In the genomic region with DNA sequence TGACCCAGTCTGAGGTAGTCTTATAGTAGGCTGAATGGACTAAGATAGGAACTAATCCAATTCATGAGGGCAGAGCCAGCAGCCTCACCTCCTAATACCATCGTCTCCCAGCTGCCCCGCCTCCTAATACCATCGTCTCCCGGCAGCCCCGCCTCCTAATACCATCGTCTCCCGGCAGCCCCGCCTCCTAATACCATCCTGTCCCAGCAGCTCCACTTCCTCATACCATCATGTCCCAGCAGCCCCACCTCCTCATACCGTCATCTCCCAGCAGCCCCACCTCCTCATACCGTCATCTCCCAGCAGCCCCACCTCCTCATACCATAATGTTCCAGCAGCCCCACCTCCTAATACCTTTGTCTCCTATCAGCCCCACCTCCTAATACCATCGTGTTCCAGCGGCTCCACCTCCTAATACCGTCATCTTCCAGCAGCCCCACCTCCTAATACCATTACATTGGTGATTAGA, we compare ENCODE assay signal across 8 cellular contexts. TPM values are rescaled to one million over a fixed set of nuclear protein-coding genes. Genes with fewer than 3 reads are reported as not detected.
DNase-seq lines count a peak whose midpoint lies in the region; ATAC-seq lines count a peak whose summit lies in the region.

No MANE protein-coding gene starts in this region.

- H3K9me3 Mint-ChIP-seq in activated CD4-positive, alpha-beta T cell treated with anti-CD3 and anti-CD28 coated beads for 36 hours (ENCODE audit: low read depth), result no peaks in the 10 kb centered on the region
- peaks cover 0 to 4% (median 0%) of the 10 kb centered on the region in 11 donors for H3K9me3 Mint-ChIP-seq in naive thymus-derived CD4-positive, alpha-beta T cell

- H3K27ac Mint-ChIP-seq in activated CD4-positive, alpha-beta T cell treated with anti-CD3 and anti-CD28 coated beads for 36 hours, result peak overlapping the region; percentile 5
- H3K27ac Mint-ChIP-seq in naive thymus-derived CD4-positive, alpha-beta T cell, result peak overlapping the region in 7 of 9 donors; percentile 7 to 79 (median 60)

- no peak overlapping the region for H3K9ac ChIP-seq in HUES6 (ENCODE audit: low read length)

- H3K4me1 ChIP-seq in HUES6 (ENCODE audit: control insufficient read depth, insufficient read depth, low read length), result peaks cover 25% of the 10 kb centered on the region
- H3K4me1 ChIP-seq in naive thymus-derived CD4-positive, alpha-beta T cell (ENCODE audit: control insufficient read depth in 2 of 2, insufficient read depth in 2 of 2, low read length in 2 of 2), result peaks cover 9 to 17% of the 10 kb centered on the region in 2 donors

- no peaks in the 10 kb centered on the region for H3K27me3 Mint-ChIP-seq in activated CD4-positive, alpha-beta T cell treated with anti-CD3 and anti-CD28 coated beads for 36 hours
- H3K27me3 Mint-ChIP-seq in naive thymus-derived CD4-positive, alpha-beta T cell, result no peaks in the 10 kb centered on the region

- DNase-seq in ELF-1 (ENCODE audit: low read depth, low spot score) (peak; percentile 97), ACHN (no peak), 8988T (no peak)
- DNase-seq in activated CD4-positive, alpha-beta T cell treated with anti-CD3 and anti-CD28 coated beads for 36 hours, result peak; percentile 60
- peak; percentile 48 for DNase-seq in effector CD4-positive, alpha-beta T cell
- peak in 6 of 9 donors; percentile 35 to 78 (median 52) for DNase-seq in naive thymus-derived CD4-positive, alpha-beta T cell
- DNase-seq in stimulated activated naive CD4-positive, alpha-beta T cell treated with Interleukin-2 at 50 U/mL for 16 hours (lab: John Stamatoyannopoulos, UW), result peak; percentile 71

- no peak overlapping the region for H3K4me3 Mint-ChIP-seq in activated CD4-positive, alpha-beta T cell treated with anti-CD3 and anti-CD28 coated beads for 36 hours
- peak overlapping the region in 7 of 10 donors; percentile 6 to 64 (median 58) for H3K4me3 Mint-ChIP-seq in naive thymus-derived CD4-positive, alpha-beta T cell

- CTCF ChIA-PET in activated CD4-positive, alpha-beta T cell treated with anti-CD3 and anti-CD28 coated beads for 36 hours (lab: Charles Lee), result interaction anchor here (1.3 to 1.8 kb wide), 2 partner anchors 9 to 50 kb away, joined by 3 to 6 read pairs; no protein-coding TSS in a partner anchor
- CTCF ChIA-PET in naive thymus-derived CD4-positive, alpha-beta T cell (lab: Charles Lee), result interaction anchor here (0.6 kb wide), 1 partner anchor 545 kb away, joined by 3 read pairs; no protein-coding TSS in a partner anchor

- H3K27ac ChIP-seq in HUES6 (ENCODE audit: low read depth, low read length), result no peak overlapping the region
- peak overlapping the region; percentile 34 for H3K27ac ChIP-seq in naive thymus-derived CD4-positive, alpha-beta T cell (ENCODE audit: low read depth, low read length)

- peak overlapping the region; percentile 42 for H3K4me3 ChIP-seq in HUES6 (ENCODE audit: low read depth, low read length)
- no peak overlapping the region for H3K4me3 ChIP-seq in naive thymus-derived CD4-positive, alpha-beta T cell (ENCODE audit: low read length)

- peaks cover 16% of the 10 kb centered on the region for H3K36me3 Mint-ChIP-seq in activated CD4-positive, alpha-beta T cell treated with anti-CD3 and anti-CD28 coated beads for 36 hours (ENCODE audit: low read depth)
- peaks cover 0 to 26% (median 5%) of the 10 kb centered on the region in 5 donors for H3K36me3 Mint-ChIP-seq in naive thymus-derived CD4-positive, alpha-beta T cell

- no peaks in the 10 kb centered on the region for H3K9me3 ChIP-seq in HUES6 (ENCODE audit: control insufficient read depth, insufficient read depth, low read depth, low read length)
- H3K9me3 ChIP-seq in naive thymus-derived CD4-positive, alpha-beta T cell (ENCODE audit: control insufficient read depth in 2 of 3, low read length in 3 of 3), result no peaks in the 10 kb centered on the region

- H3K27me3 ChIP-seq in HUES6 (ENCODE audit: control insufficient read depth, insufficient read depth, low read length), result no peaks in the 10 kb centered on the region
- H3K27me3 ChIP-seq in naive thymus-derived CD4-positive, alpha-beta T cell (ENCODE audit: control insufficient read depth in 2 of 2, insufficient read depth in 2 of 2, low read length in 2 of 2), result no peaks in the 10 kb centered on the region

- in situ Hi-C loops in ACHN (cut with HindIII; ENCODE audit: low pct_ligation_motif_present, low pct_unique_long_range_greater_than_20kb, low sequenced_read_pairs), result no loop called here

- peak; percentile 9 for ATAC-seq in activated CD4-positive, alpha-beta T cell treated with anti-CD3 and anti-CD28 coated beads for 36 hours
- ATAC-seq in naive thymus-derived CD4-positive, alpha-beta T cell, result peak; percentile 69

- H3K4me1 Mint-ChIP-seq in activated CD4-positive, alpha-beta T cell treated with anti-CD3 and anti-CD28 coated beads for 36 hours, result peaks cover 17% of the 10 kb centered on the region
- H3K4me1 Mint-ChIP-seq in naive thymus-derived CD4-positive, alpha-beta T cell, result peaks cover 20 to 42% (median 29%) of the 10 kb centered on the region in 7 donors

- intact Hi-C loops in activated CD4-positive, alpha-beta T cell treated with anti-CD3 and anti-CD28 coated beads for 36 hours (cut with DNase I, micrococcal nuclease), result no loop called here
- intact Hi-C loops in naive thymus-derived CD4-positive, alpha-beta T cell (cut with micrococcal nuclease), result no loop called here

- POLR2A ChIA-PET in activated CD4-positive, alpha-beta T cell treated with anti-CD3 and anti-CD28 coated beads for 36 hours (lab: Charles Lee), result interaction anchor here (0.6 kb wide), 1 partner anchor 1422 kb away, joined by 3 read pairs; no protein-coding TSS in a partner anchor
- POLR2A ChIA-PET in naive thymus-derived CD4-positive, alpha-beta T cell (lab: Charles Lee), result no interaction called here

- no peaks in the 10 kb centered on the region for H3K36me3 ChIP-seq in HUES6 (ENCODE audit: control insufficient read depth, insufficient read depth, low read length)
- peaks cover 0 to 6% (median 0%) of the 10 kb centered on the region in 3 experiments for H3K36me3 ChIP-seq in naive thymus-derived CD4-positive, alpha-beta T cell (ENCODE audit: control insufficient read depth in 2 of 3, insufficient read depth in 3 of 3, low read length in 3 of 3)

RNA-seq across cellular contexts. Expression of gene ARGLU1, which starts 2.5 kb away (rescaled TPM):
- 10 to 100 TPM; 68.8 to 94.2 TPM for total RNA-seq in activated CD4-positive, alpha-beta T cell treated with anti-CD3 and anti-CD28 coated beads for 36 hours
- 100 to 1,000 TPM in 4 of 5 experiments, 10 to 100 TPM in 1; 93.3 to 291 (median 160) TPM for total RNA-seq in naive thymus-derived CD4-positive, alpha-beta T cell
- 10 to 100 TPM; 36.1 to 41.6 TPM for polyA plus RNA-seq in naive thymus-derived CD4-positive, alpha-beta T cell

RNA-seq across cellular contexts. Expression of gene EFNB2, which starts 34.9 kb away (rescaled TPM):
- under 1 TPM; 0.05 to 0.14 TPM for total RNA-seq in activated CD4-positive, alpha-beta T cell treated with anti-CD3 and anti-CD28 coated beads for 36 hours
- under 1 TPM in 4 of 5 experiments, not detected in 1; 0.07 to 0.22 (median 0.13) TPM for total RNA-seq in naive thymus-derived CD4-positive, alpha-beta T cell
- polyA plus RNA-seq in naive thymus-derived CD4-positive, alpha-beta T cell, result under 1 TPM in 1 of 2 donors, not detected in 1; 0.08 TPM

Comparison
In these comparisons a context has a peak if more than half of its experiments do, and no peak if none do; other contexts are left out.
1. DNase-seq: peak in ELF-1 (single experiment), activated CD4-positive, alpha-beta T cell treated with anti-CD3 and anti-CD28 coated beads for 36 hours (single experiment), effector CD4-positive, alpha-beta T cell (single experiment), naive thymus-derived CD4-positive, alpha-beta T cell (6 of 9) and stimulated activated naive CD4-positive, alpha-beta T cell treated with Interleukin-2 at 50 U/mL for 16 hours (single experiment); none in ACHN (single experiment) and 8988T (single experiment).